In genomic region chr3:32568953-32569352, GRCh38 we compare ENCODE assay signal across 10 cellular contexts. TPM values are rescaled to one million over a fixed set of nuclear protein-coding genes. Genes with fewer than 3 reads are reported as not detected.
A peak's percentile ranks its signal among the peaks of the same experiment; 100 is the strongest.
DNase-seq lines count a peak whose midpoint lies in the region; ATAC-seq and TF ChIP-seq lines count a peak whose summit lies in the region.
"Had no signal": no experiment of that assay in that cellular context is flagged by ENCODE, and none has a peak within 500 bp of the region (broad histone marks: within the 10 kb centered on the region; RNA-seq: fewer than 3 reads in every experiment).

No MANE protein-coding gene starts in this region.

- H3K9me3 ChIP-seq in left ventricle myocardium inferior (replicated peaks) (no peaks in the 10 kb centered on the region), upper lobe of right lung (no peaks in the 10 kb centered on the region)

- H3K4me1 ChIP-seq in left ventricle myocardium inferior (peaks cover 76% of the 10 kb centered on the region), upper lobe of right lung (peaks cover 24% of the 10 kb centered on the region)

- no peaks in the 10 kb centered on the region for H3K27me3 Mint-ChIP-seq in activated naive CD8-positive, alpha-beta T cell treated with anti-CD3 and anti-CD28 coated beads, Interleukin-2, amount 10 ng/mL, durations not matched to agents 7 days and 5 days

- peaks cover 25% of the 10 kb centered on the region for H3K4me1 Mint-ChIP-seq in activated naive CD8-positive, alpha-beta T cell treated with anti-CD3 and anti-CD28 coated beads, Interleukin-2, amount 10 ng/mL, durations not matched to agents 7 days and 5 days

- H3K4me3 ChIP-seq in left ventricle myocardium inferior (peak overlapping the region; percentile 96), kidney epithelial cell (ENCODE audit: low read depth, low read length) (peak overlapping the region; percentile 99), upper lobe of right lung (peak overlapping the region; percentile 97)

- peaks cover 6% of the 10 kb centered on the region for H3K36me3 ChIP-seq in left ventricle myocardium inferior
- H3K36me3 ChIP-seq in kidney epithelial cell (ENCODE audit: control insufficient read depth, insufficient read depth, low read length), result no peaks in the 10 kb centered on the region
- peaks cover 15% of the 10 kb centered on the region for H3K36me3 ChIP-seq in upper lobe of right lung

- peak overlapping the region; percentile 99 for H3K27ac ChIP-seq in left ventricle myocardium inferior (replicated peaks)
- H3K27ac ChIP-seq in upper lobe of right lung, result no peak overlapping the region

- no peak overlapping the region for H3K27ac Mint-ChIP-seq in activated naive CD8-positive, alpha-beta T cell treated with anti-CD3 and anti-CD28 coated beads, Interleukin-2, amount 10 ng/mL, durations not matched to agents 7 days and 5 days

- ATAC-seq in Right ventricle myocardium superior (ENCODE audit: poor library complexity), result no peak
- no peak for ATAC-seq in activated naive CD8-positive, alpha-beta T cell treated with anti-CD3 and anti-CD28 coated beads, Interleukin-2, amount 10 ng/mL, durations not matched to agents 7 days and 5 days (ENCODE audit: low read depth)
- ATAC-seq in upper lobe of right lung, result no peak
- no peak for ATAC-seq in HG03045 (IDR thresholded peaks at IDR 0.05; ENCODE audit: unreplicated experiment)

- DNase-seq in left ventricle myocardium inferior, result no peak
- no peak for DNase-seq in Right ventricle myocardium superior
- no peak for DNase-seq in activated naive CD8-positive, alpha-beta T cell treated with anti-CD3 and anti-CD28 coated beads, Interleukin-2, amount 10 ng/mL, durations not matched to agents 7 days and 5 days
- no peak for DNase-seq in kidney epithelial cell (ENCODE audit: low read depth)
- DNase-seq in upper lobe of right lung, result no peak
- no peak for DNase-seq in NCI-H1092 treated with DMSO at 0.1 percent for 48 hours (lab: John Stamatoyannopoulos, UW)
- DNase-seq in HT-29 (ENCODE audit: low spot score), result no peak
- DNase-seq: DMS153, NCI-H2081 had no signal

- peaks cover 10% of the 10 kb centered on the region for H3K36me3 Mint-ChIP-seq in activated naive CD8-positive, alpha-beta T cell treated with anti-CD3 and anti-CD28 coated beads, Interleukin-2, amount 10 ng/mL, durations not matched to agents 7 days and 5 days

- H3K27me3 ChIP-seq in left ventricle myocardium inferior (ENCODE audit: low read depth) (no peaks in the 10 kb centered on the region), kidney epithelial cell (ENCODE audit: control insufficient read depth, insufficient read depth, low read length) (no peaks in the 10 kb centered on the region), upper lobe of right lung (no peaks in the 10 kb centered on the region)

- no peaks in the 10 kb centered on the region for H3K9me3 Mint-ChIP-seq in activated naive CD8-positive, alpha-beta T cell treated with anti-CD3 and anti-CD28 coated beads, Interleukin-2, amount 10 ng/mL, durations not matched to agents 7 days and 5 days

- peak overlapping the region; percentile 89 for H3K4me3 Mint-ChIP-seq in activated naive CD8-positive, alpha-beta T cell treated with anti-CD3 and anti-CD28 coated beads, Interleukin-2, amount 10 ng/mL, durations not matched to agents 7 days and 5 days

- TF ChIP-seq CTCF in left ventricle myocardium inferior (IDR thresholded peaks at IDR 0.05; ENCODE audit: borderline replicate concordance) (no peak), kidney epithelial cell (IDR thresholded peaks at IDR 0.05; ENCODE audit: insufficient read depth, low read length, poor library complexity, severe bottlenecking) (no peak), upper lobe of right lung (IDR thresholded peaks at IDR 0.05) (no peak)

- POLR2A ChIA-PET in activated naive CD8-positive, alpha-beta T cell treated with anti-CD3 and anti-CD28 coated beads, Interleukin-2, amount 10 ng/mL, durations not matched to agents 7 days and 5 days (lab: Charles Lee), result interaction anchor here (1.1 to 1.6 kb wide), 2 partner anchors 9 to 66 kb away, joined by 3 to 4 read pairs; partner anchors contain the start of gene CMTM6

- intact Hi-C loops in left ventricle myocardium inferior (cut with micrococcal nuclease) (no loop called here), Right ventricle myocardium superior (cut with DNase I) (no loop called here), upper lobe of right lung (cut with DNase I) (no loop called here)

RNA-seq across cellular contexts. Expression of gene DYNC1LI1, which starts 1.7 kb away (rescaled TPM):
- 53.8 TPM for total RNA-seq in left ventricle myocardium inferior
- 50.9 TPM for total RNA-seq in Right ventricle myocardium superior
- 10 to 100 TPM; 29.5 to 30.6 TPM for total RNA-seq in activated naive CD8-positive, alpha-beta T cell treated with anti-CD3 and anti-CD28 coated beads, Interleukin-2, amount 10 ng/mL, durations not matched to agents 7 days and 5 days
- total RNA-seq in kidney epithelial cell, result 36.3 and 41.8 TPM in 2 replicates
- 37.8 TPM for total RNA-seq in upper lobe of right lung
- 11.2 and 14.6 TPM in 2 replicates for total RNA-seq in HT-29 (2014; rRNA removed; shearing (Covaris generic))
